In genomic region chr14:36505193-36505815, GRCh38 we compare ENCODE assay signal across 14 cellular contexts. TPM values are rescaled to one million over a fixed set of nuclear protein-coding genes. Genes with fewer than 3 reads are reported as not detected.
DNase-seq lines count a peak whose midpoint lies in the region; ATAC-seq and TF ChIP-seq lines count a peak whose summit lies in the region.
"Had no signal": no experiment of that assay in that cellular context is flagged by ENCODE, and none has a peak within 500 bp of the region (broad histone marks: within the 10 kb centered on the region; RNA-seq: fewer than 3 reads in every experiment).

No MANE protein-coding gene starts in this region.

- H3K9me3 Mint-ChIP-seq in activated CD4-positive, alpha-beta memory T cell treated with anti-CD3 and anti-CD28 coated beads for 36 hours: no peaks in the 10 kb centered on the region
- no peaks in the 10 kb centered on the region for H3K9me3 Mint-ChIP-seq in activated CD4-positive, alpha-beta memory T cell treated with anti-CD3 and anti-CD28 coated beads, Interleukin-2, amount 10 ng/mL, durations not matched to agents 7 days and 5 days
- peaks cover 6 to 25% of the 10 kb centered on the region in 2 donors for H3K9me3 Mint-ChIP-seq in stimulated activated naive CD8-positive, alpha-beta T cell treated with anti-CD3 and anti-CD28 coated beads, Interleukin-15, amount 100 ng/mL, for 72 hours

- H3K27ac Mint-ChIP-seq in activated CD4-positive, alpha-beta memory T cell treated with anti-CD3 and anti-CD28 coated beads for 36 hours: no peak overlapping the region
- no peak overlapping the region for H3K27ac Mint-ChIP-seq in activated CD4-positive, alpha-beta memory T cell treated with anti-CD3 and anti-CD28 coated beads, Interleukin-2, amount 10 ng/mL, durations not matched to agents 7 days and 5 days
- peak overlapping the region in 1 of 2 donors; percentile 42 for H3K27ac Mint-ChIP-seq in stimulated activated naive CD8-positive, alpha-beta T cell treated with anti-CD3 and anti-CD28 coated beads, Interleukin-15, amount 100 ng/mL, for 72 hours
- H3K27ac Mint-ChIP-seq: stimulated activated naive CD8-positive, alpha-beta T cell treated with anti-CD3 and anti-CD28 coated beads, Interleukin-15, Interleukin-2, amounts not matched to agents 100 ng/mL and 50 ng/mL, for 24 hours had no signal

- H3K27ac ChIP-seq in foreskin keratinocyte: no peak overlapping the region
- H3K27ac ChIP-seq: dorsolateral prefrontal cortex, spleen had no signal

- peaks cover 18% of the 10 kb centered on the region for H3K4me1 Mint-ChIP-seq in activated CD4-positive, alpha-beta memory T cell treated with anti-CD3 and anti-CD28 coated beads for 36 hours (ENCODE audit: low read depth)
- peaks cover 2% of the 10 kb centered on the region for H3K4me1 Mint-ChIP-seq in activated CD4-positive, alpha-beta memory T cell treated with anti-CD3 and anti-CD28 coated beads, Interleukin-2, amount 10 ng/mL, durations not matched to agents 7 days and 5 days
- peaks cover 36% of the 10 kb centered on the region for H3K4me1 Mint-ChIP-seq in stimulated activated naive CD8-positive, alpha-beta T cell treated with anti-CD3 and anti-CD28 coated beads, Interleukin-15, amount 100 ng/mL, for 72 hours

- CTCF ChIA-PET in activated CD4-positive, alpha-beta memory T cell treated with anti-CD3 and anti-CD28 coated beads for 36 hours (lab: Charles Lee): interaction anchor here (0.6 to 0.9 kb wide), 2 partner anchors 13 to 54 kb away, joined by 3 read pairs; no protein-coding TSS in a partner anchor
- CTCF ChIA-PET in activated CD4-positive, alpha-beta memory T cell treated with anti-CD3 and anti-CD28 coated beads, Interleukin-2, amount 10 ng/mL, durations not matched to agents 7 days and 5 days (lab: Charles Lee): interaction anchor here (0.7 kb wide), 1 partner anchor 9 kb away, joined by 3 read pairs; no protein-coding TSS in a partner anchor

- peak; percentile 36 for DNase-seq in activated CD4-positive, alpha-beta memory T cell treated with anti-CD3 and anti-CD28 coated beads for 36 hours
- no peak for DNase-seq in activated CD4-positive, alpha-beta memory T cell treated with anti-CD3 and anti-CD28 coated beads, Interleukin-2, amount 10 ng/mL, durations not matched to agents 7 days and 5 days
- DNase-seq in foreskin keratinocyte (no peak), T-helper 9 cell (no peak)
- DNase-seq in stimulated activated naive CD8-positive, alpha-beta T cell treated with anti-CD3 and anti-CD28 coated beads, Interleukin-15, amount 100 ng/mL, for 72 hours: no peak
- DNase-seq: dorsolateral prefrontal cortex, head of caudate nucleus, OCI-M1, spleen had no signal

- no peak for TF ChIP-seq CTCF in foreskin keratinocyte (conservative IDR thresholded peaks at IDR 0.05)

- intact Hi-C loops in activated CD4-positive, alpha-beta memory T cell treated with anti-CD3 and anti-CD28 coated beads for 36 hours (cut with micrococcal nuclease): loop anchor here (2.0 to 5.0 kb wide), 3 partner anchors 17 to 1092 kb away; partner anchors contain the start of genes FOXA1 and TTC6

- peaks cover 100% of the 10 kb centered on the region for H3K27me3 ChIP-seq in foreskin keratinocyte

- no peak overlapping the region for H3K4me3 Mint-ChIP-seq in activated CD4-positive, alpha-beta memory T cell treated with anti-CD3 and anti-CD28 coated beads for 36 hours
- H3K4me3 Mint-ChIP-seq in activated CD4-positive, alpha-beta memory T cell treated with anti-CD3 and anti-CD28 coated beads, Interleukin-2, amount 10 ng/mL, durations not matched to agents 7 days and 5 days: no peak overlapping the region
- peak overlapping the region; percentile 42 to 58 for H3K4me3 Mint-ChIP-seq in stimulated activated naive CD8-positive, alpha-beta T cell treated with anti-CD3 and anti-CD28 coated beads, Interleukin-15, amount 100 ng/mL, for 72 hours
- H3K4me3 Mint-ChIP-seq: stimulated activated naive CD8-positive, alpha-beta T cell treated with anti-CD3 and anti-CD28 coated beads, Interleukin-15, Interleukin-2, amounts not matched to agents 100 ng/mL and 50 ng/mL, for 24 hours had no signal

- peaks cover 4% of the 10 kb centered on the region for H3K36me3 Mint-ChIP-seq in activated CD4-positive, alpha-beta memory T cell treated with anti-CD3 and anti-CD28 coated beads for 36 hours
- H3K36me3 Mint-ChIP-seq in activated CD4-positive, alpha-beta memory T cell treated with anti-CD3 and anti-CD28 coated beads, Interleukin-2, amount 10 ng/mL, durations not matched to agents 7 days and 5 days (ENCODE audit: low read depth): peaks cover 9% of the 10 kb centered on the region

- peaks cover 71% of the 10 kb centered on the region for H3K27me3 Mint-ChIP-seq in activated CD4-positive, alpha-beta memory T cell treated with anti-CD3 and anti-CD28 coated beads for 36 hours
- peaks cover 75% of the 10 kb centered on the region for H3K27me3 Mint-ChIP-seq in activated CD4-positive, alpha-beta memory T cell treated with anti-CD3 and anti-CD28 coated beads, Interleukin-2, amount 10 ng/mL, durations not matched to agents 7 days and 5 days
- H3K27me3 Mint-ChIP-seq in stimulated activated naive CD8-positive, alpha-beta T cell treated with anti-CD3 and anti-CD28 coated beads, Interleukin-15, amount 100 ng/mL, for 72 hours: peaks cover 87% of the 10 kb centered on the region

- ATAC-seq in HG02798 (IDR thresholded peaks at IDR 0.05; ENCODE audit: poor library complexity, unreplicated experiment) (peak; percentile 81), foreskin keratinocyte (peak; percentile 19), HG03571 (IDR thresholded peaks at IDR 0.05; ENCODE audit: unreplicated experiment) (no peak), HG02571 (IDR thresholded peaks at IDR 0.05; ENCODE audit: unreplicated experiment) (no peak)
- peak; percentile 70 for ATAC-seq in stimulated activated naive CD8-positive, alpha-beta T cell treated with anti-CD3 and anti-CD28 coated beads, Interleukin-15, amount 100 ng/mL, for 72 hours

- no peaks in the 10 kb centered on the region for H3K4me1 ChIP-seq in foreskin keratinocyte

- POLR2A ChIA-PET in activated CD4-positive, alpha-beta memory T cell treated with anti-CD3 and anti-CD28 coated beads for 36 hours (lab: Charles Lee): no interaction called here
- POLR2A ChIA-PET in activated CD4-positive, alpha-beta memory T cell treated with anti-CD3 and anti-CD28 coated beads, Interleukin-2, amount 10 ng/mL, durations not matched to agents 7 days and 5 days (lab: Charles Lee): no interaction called here

RNA-seq across cellular contexts. Expression of gene NKX2-1, which starts 14.7 kb away (rescaled TPM):
- not detected for total RNA-seq in activated CD4-positive, alpha-beta memory T cell treated with anti-CD3 and anti-CD28 coated beads for 36 hours
- not detected for total RNA-seq in activated CD4-positive, alpha-beta memory T cell treated with anti-CD3 and anti-CD28 coated beads, Interleukin-2, amount 10 ng/mL, durations not matched to agents 7 days and 5 days
- total RNA-seq in foreskin keratinocyte: not detected in 2 replicates
- not detected in 2 replicates for polyA plus RNA-seq in foreskin keratinocyte
- total RNA-seq: spleen had no signal
- polyA plus RNA-seq: BJ, spleen had no signal

Comparison
In these comparisons a context has a peak if more than half of its experiments do, and no peak if none do; other contexts are left out.
1. H3K4me3 Mint-ChIP-seq: peak in stimulated activated naive CD8-positive, alpha-beta T cell treated with anti-CD3 and anti-CD28 coated beads, Interleukin-15, amount 100 ng/mL, for 72 hours (2 of 2); none in activated CD4-positive, alpha-beta memory T cell treated with anti-CD3 and anti-CD28 coated beads for 36 hours (single experiment) and activated CD4-positive, alpha-beta memory T cell treated with anti-CD3 and anti-CD28 coated beads, Interleukin-2, amount 10 ng/mL, durations not matched to agents 7 days and 5 days (single experiment).
2. ATAC-seq: peak in HG02798 (single experiment), foreskin keratinocyte (single experiment) and stimulated activated naive CD8-positive, alpha-beta T cell treated with anti-CD3 and anti-CD28 coated beads, Interleukin-15, amount 100 ng/mL, for 72 hours (single experiment); none in HG03571 (single experiment) and HG02571 (single experiment).